Comparison of ENCODE assay signal across 8 cellular contexts in the genomic region with DNA sequence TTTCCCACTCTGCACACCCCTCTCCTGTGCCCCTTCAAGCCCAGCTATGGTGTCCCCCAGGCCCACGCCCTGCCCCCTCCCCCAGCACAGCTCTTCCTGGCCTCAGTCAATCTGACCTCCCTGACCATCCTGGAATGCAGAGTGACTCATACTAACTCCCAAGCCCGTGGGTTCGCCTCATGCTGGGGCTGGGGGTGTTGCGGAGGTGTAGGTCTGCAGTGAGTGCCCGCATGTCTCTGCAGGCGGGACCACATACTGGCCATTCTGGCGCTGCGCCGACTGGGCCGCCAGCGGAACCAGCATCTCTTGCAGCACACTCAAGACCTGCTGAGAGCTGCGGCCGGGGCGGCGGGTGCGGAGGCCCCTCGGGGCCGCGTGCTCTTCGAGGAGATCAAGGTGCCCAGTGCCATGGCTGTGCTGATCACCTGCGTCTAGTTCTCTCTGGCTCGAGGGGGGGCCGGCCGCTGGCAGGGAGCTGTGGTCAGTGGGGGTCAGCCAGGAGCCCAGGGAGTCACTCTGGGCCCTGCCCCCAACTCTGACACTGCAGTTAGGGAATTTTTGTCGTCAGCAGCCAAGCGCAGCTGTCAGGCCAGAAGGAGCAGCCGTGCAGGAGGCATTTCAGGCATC.
DNase-seq lines count a peak whose midpoint lies in the region; TF ChIP-seq lines count a peak whose summit lies in the region.
"Had no signal": no experiment of that assay in that cellular context is flagged by ENCODE, and none has a peak within 500 bp of the region (broad histone marks: within the 10 kb centered on the region; RNA-seq: fewer than 3 reads in every experiment).

No MANE protein-coding gene starts in this region.

- no peaks in the 10 kb centered on the region for H3K9me3 ChIP-seq in parathyroid adenoma (ENCODE audit: control insufficient read depth, low read length)

- H3K27me3 Mint-ChIP-seq in dendritic cell treated with granulocyte-macrophage colony-stimulating factor and Interleukin-4, amounts not matched to agents 40 ng/mL and 50 ng/mL, for 4 days = peaks cover 23% of the 10 kb centered on the region

- H3K9ac ChIP-seq in parathyroid adenoma = no peak overlapping the region

- H3K4me1 ChIP-seq in parathyroid adenoma = peaks cover 37% of the 10 kb centered on the region

- H3K79me2 ChIP-seq in parathyroid adenoma = no peaks in the 10 kb centered on the region

- no peaks in the 10 kb centered on the region for H3K9me3 Mint-ChIP-seq in dendritic cell treated with granulocyte-macrophage colony-stimulating factor and Interleukin-4, amounts not matched to agents 40 ng/mL and 50 ng/mL, for 4 days

- DNase-seq in HL-60 (ENCODE audit: low read depth in 1 of 2, low spot score in 1 of 2) (no peak), RKO (ENCODE audit: low spot score) (no peak), NAMALWA (ENCODE audit: low spot score) (no peak)
- no peak for DNase-seq in activated effector memory CD4-positive, alpha-beta T cell treated with anti-CD3 and anti-CD28 coated beads, Interleukin-2, amount 50 U/mL, for 16 hours
- DNase-seq: NCI-H2029; stimulated activated CD4-positive, alpha-beta T cell treated with anti-CD3 and anti-CD28 coated beads, Interleukin-1b, Interleukin-23, amount 100 ng/mL, for 48 hours had no signal

- no peak overlapping the region for H3K4me3 Mint-ChIP-seq in dendritic cell treated with granulocyte-macrophage colony-stimulating factor and Interleukin-4, amounts not matched to agents 40 ng/mL and 50 ng/mL, for 4 days

- H3K36me3 Mint-ChIP-seq in dendritic cell treated with granulocyte-macrophage colony-stimulating factor and Interleukin-4, amounts not matched to agents 40 ng/mL and 50 ng/mL, for 4 days (ENCODE audit: low read depth) = no peaks in the 10 kb centered on the region

- H3K4me1 Mint-ChIP-seq in dendritic cell treated with granulocyte-macrophage colony-stimulating factor and Interleukin-4, amounts not matched to agents 40 ng/mL and 50 ng/mL, for 4 days (ENCODE audit: low read depth) = peaks cover 78% of the 10 kb centered on the region

- intact Hi-C loops in dendritic cell treated with granulocyte-macrophage colony-stimulating factor and Interleukin-4, amounts not matched to agents 40 ng/mL and 50 ng/mL, for 4 days (cut with micrococcal nuclease) = loop anchor here (2.0 kb wide), 1 partner anchor 13 kb away; a partner anchor contains a TSS

- H3K4me3 ChIP-seq in HL-60 (replicated peaks; ENCODE audit: insufficient read depth, low read length) = no peak overlapping the region
- no peak overlapping the region for H3K4me3 ChIP-seq in parathyroid adenoma (ENCODE audit: low read depth, low read length)

- peak overlapping the region; percentile 74 for H3K27ac Mint-ChIP-seq in dendritic cell treated with granulocyte-macrophage colony-stimulating factor and Interleukin-4, amounts not matched to agents 40 ng/mL and 50 ng/mL, for 4 days

- H3K27me3 ChIP-seq in HL-60 (ENCODE audit: insufficient read depth, poor library complexity, severe bottlenecking) = no peaks in the 10 kb centered on the region
- peaks cover 1% of the 10 kb centered on the region for H3K27me3 ChIP-seq in parathyroid adenoma (ENCODE audit: control insufficient read depth, insufficient read depth, low read length)

- H3K27ac ChIP-seq in HL-60 (replicated peaks) = peak overlapping the region; percentile 64
- H3K27ac ChIP-seq in parathyroid adenoma = peak overlapping the region; percentile 85

- H2AFZ ChIP-seq in parathyroid adenoma = peak overlapping the region; percentile 71

- no peaks in the 10 kb centered on the region for H3K36me3 ChIP-seq in parathyroid adenoma (ENCODE audit: control insufficient read depth, insufficient read depth, low read length)

- TF ChIP-seq CTCF in HL-60 (IDR thresholded peaks at IDR 0.05; ENCODE audit: insufficient read depth, low read length) (no peak), parathyroid adenoma (IDR thresholded peaks at IDR 0.05) (no peak)

- H3K4me2 ChIP-seq in parathyroid adenoma (ENCODE audit: low read length) = no peak overlapping the region
